In genomic region chr14:22561661-22562579, GRCh38 we compare ENCODE assay signal across 8 cellular contexts. TPM values are rescaled to one million over a fixed set of nuclear protein-coding genes. Genes with fewer than 3 reads are reported as not detected.
DNase-seq lines count a peak whose midpoint lies in the region; ATAC-seq and TF ChIP-seq lines count a peak whose summit lies in the region.

No MANE protein-coding gene starts in this region.

- CTCF ChIA-PET in Calu3 (lab: Charles Lee) = interaction anchor here (0.7 to 1.0 kb wide), 2 partner anchors 91 to 242 kb away, joined by 3 read pairs; no protein-coding TSS in a partner anchor

- DNase-seq in Calu3 (no peak), naive B cell (peak; percentile 37), glutamatergic neuron (no peak), adrenal gland (no peak), MG63 (no peak), C1 segment of cervical spinal cord (lab: John Stamatoyannopoulos, UW) (no peak)

- H3K36me3 ChIP-seq in OCI-LY1 (ENCODE audit: insufficient read depth, low read length) (peaks cover 27% of the 10 kb centered on the region; the same call in 1 of the 2 replicates), adrenal gland (replicated peaks in 1 of 2) (peaks cover 0 to 30% of the 10 kb centered on the region in 2 donors), MG63 (peaks cover 20% of the 10 kb centered on the region)

- no peaks in the 10 kb centered on the region for H4K20me1 ChIP-seq in OCI-LY1 (ENCODE audit: insufficient read depth, low read length)

- H3K9me3 Mint-ChIP-seq in Calu3 (ENCODE audit: low read depth, unreplicated experiment) (no peaks in the 10 kb centered on the region), naive B cell (no peaks in the 10 kb centered on the region), glutamatergic neuron (ENCODE audit: unreplicated experiment) (peaks cover 4% of the 10 kb centered on the region)
- H3K9me3 Mint-ChIP-seq in activated T-helper 17 cell treated with anti-CD3 and anti-CD28 coated beads, Interleukin-2, amount 50 U/mL, for 72 hours = no peaks in the 10 kb centered on the region

- peaks cover 90% of the 10 kb centered on the region for H3K4me1 ChIP-seq in OCI-LY1 (ENCODE audit: insufficient read depth, low read length, severe bottlenecking)
- H3K4me1 ChIP-seq in adrenal gland (replicated peaks in 1 of 2) = peaks cover 0 to 6% of the 10 kb centered on the region in 2 donors

- peak overlapping the region; percentile 42 for H3K4me2 ChIP-seq in OCI-LY1 (ENCODE audit: low read length)

- no peaks in the 10 kb centered on the region for H3F3A ChIP-seq in OCI-LY1 (ENCODE audit: insufficient read depth, low read length)

- H2AFZ ChIP-seq in OCI-LY1 (ENCODE audit: low read length) = no peak overlapping the region

- peak; percentile 33 for ATAC-seq in activated T-helper 17 cell treated with anti-CD3 and anti-CD28 coated beads, Interleukin-2, amount 50 U/mL, for 72 hours (replicated peaks)
- peak; percentile 5 to 14 for ATAC-seq in naive B cell (ENCODE audit: low read depth in 2 of 2)

- H3K27ac Mint-ChIP-seq in Calu3 (ENCODE audit: unreplicated experiment) (peak overlapping the region; percentile 71), naive B cell (peak overlapping the region; percentile 82 to 96 (median 91)), glutamatergic neuron (ENCODE audit: unreplicated experiment) (no peak overlapping the region)
- peak overlapping the region; percentile 99 for H3K27ac Mint-ChIP-seq in activated T-helper 17 cell treated with anti-CD3 and anti-CD28 coated beads, Interleukin-2, amount 50 U/mL, for 72 hours

- intact Hi-C loops in Calu3 (cut with micrococcal nuclease; ENCODE audit: unreplicated experiment) (loop anchor here (2.0 kb wide), 1 partner anchor 171 kb away; no protein-coding TSS in a partner anchor), adrenal gland (cut with DNase I) (no loop called here)

- H3K9ac ChIP-seq in OCI-LY1 (ENCODE audit: low read length) = peak overlapping the region; percentile 57

- H3K27me3 ChIP-seq in OCI-LY1 (ENCODE audit: insufficient read depth, low read length) = no peaks in the 10 kb centered on the region
- H3K27me3 ChIP-seq in adrenal gland = no peaks in the 10 kb centered on the region
- no peaks in the 10 kb centered on the region for H3K27me3 ChIP-seq in MG63

- no peaks in the 10 kb centered on the region for H3K27me3 Mint-ChIP-seq in Calu3 (ENCODE audit: unreplicated experiment)
- no peaks in the 10 kb centered on the region for H3K27me3 Mint-ChIP-seq in activated T-helper 17 cell treated with anti-CD3 and anti-CD28 coated beads, Interleukin-2, amount 50 U/mL, for 72 hours
- H3K27me3 Mint-ChIP-seq in naive B cell = no peaks in the 10 kb centered on the region
- peaks cover 4% of the 10 kb centered on the region for H3K27me3 Mint-ChIP-seq in glutamatergic neuron (ENCODE audit: unreplicated experiment)

- H3K4me1 Mint-ChIP-seq in Calu3 (ENCODE audit: low read depth, unreplicated experiment) (peaks cover 53% of the 10 kb centered on the region), naive B cell (peaks cover 58 to 96% (median 83%) of the 10 kb centered on the region in 3 donors), glutamatergic neuron (ENCODE audit: low read depth, unreplicated experiment) (no peaks in the 10 kb centered on the region)
- H3K4me1 Mint-ChIP-seq in activated T-helper 17 cell treated with anti-CD3 and anti-CD28 coated beads, Interleukin-2, amount 50 U/mL, for 72 hours = peaks cover 46% of the 10 kb centered on the region

- BruUV-seq in Calu3 (replicated peaks; lab: Mats Ljungman, UMichigan) = no TSS peak

- H3K27ac ChIP-seq in OCI-LY1 (ENCODE audit: low read depth, low read length, poor library complexity, severe bottlenecking) = peak overlapping the region; percentile 85
- H3K27ac ChIP-seq in adrenal gland = no peak overlapping the region

- H3K4me3 ChIP-seq in OCI-LY1 (ENCODE audit: low read depth, low read length, poor library complexity, severe bottlenecking) (no peak overlapping the region), adrenal gland (no peak overlapping the region), MG63 (no peak overlapping the region)

- TF ChIP-seq POLR2A in adrenal gland (IDR thresholded peaks at IDR 0.05) = no peak

- no peaks in the 10 kb centered on the region for H3K9me3 ChIP-seq in OCI-LY1 (ENCODE audit: low read length)
- no peaks in the 10 kb centered on the region for H3K9me3 ChIP-seq in adrenal gland (replicated peaks in 1 of 3)
- no peaks in the 10 kb centered on the region for H3K9me3 ChIP-seq in MG63

- H3K79me2 ChIP-seq in OCI-LY1 (ENCODE audit: insufficient read depth, low read length) = no peaks in the 10 kb centered on the region

- 79 to 83% (median 81%) methylated on average over 11 of the region's 11 CpGs for WGBS in adrenal gland, 4 donors

- H3K9me2 ChIP-seq in OCI-LY1 (ENCODE audit: low read depth, low read length) = no peaks in the 10 kb centered on the region

- peaks cover 41% of the 10 kb centered on the region for H3K36me3 Mint-ChIP-seq in Calu3 (ENCODE audit: insufficient read depth, unreplicated experiment)
- peaks cover 75% of the 10 kb centered on the region for H3K36me3 Mint-ChIP-seq in activated T-helper 17 cell treated with anti-CD3 and anti-CD28 coated beads, Interleukin-2, amount 50 U/mL, for 72 hours (ENCODE audit: low read depth)
- H3K36me3 Mint-ChIP-seq in naive B cell = no peaks in the 10 kb centered on the region
- no peaks in the 10 kb centered on the region for H3K36me3 Mint-ChIP-seq in glutamatergic neuron (ENCODE audit: unreplicated experiment)

- H3K4me3 Mint-ChIP-seq in Calu3 (ENCODE audit: low read depth, unreplicated experiment) (peak overlapping the region; percentile 44), naive B cell (peak overlapping the region; percentile 17 to 87 (median 67)), glutamatergic neuron (ENCODE audit: unreplicated experiment) (no peak overlapping the region)
- peak overlapping the region; percentile 88 for H3K4me3 Mint-ChIP-seq in activated T-helper 17 cell treated with anti-CD3 and anti-CD28 coated beads, Interleukin-2, amount 50 U/mL, for 72 hours

- TF ChIP-seq CTCF in Calu3 (IDR thresholded peaks at IDR 0.05; ENCODE audit: unreplicated experiment) (no peak), OCI-LY1 (IDR thresholded peaks at IDR 0.05; ENCODE audit: low read length) (no peak), glutamatergic neuron (IDR thresholded peaks at IDR 0.05; ENCODE audit: partially characterized antibody, unreplicated experiment) (no peak), adrenal gland (IDR thresholded peaks at IDR 0.05) (no peak)

RNA-seq across cellular contexts. Expression of gene DAD1, which starts 27.1 kb away (rescaled TPM):
- total RNA-seq in Calu3 (2022) (196 and 197 TPM in 2 replicates), glutamatergic neuron (ENCODE audit: unreplicated experiment) (122 TPM), adrenal gland (100 to 1,000 TPM; 203 to 382 (median 291) TPM)
- 100 to 1,000 TPM; 218 to 229 TPM for total RNA-seq in activated T-helper 17 cell treated with anti-CD3 and anti-CD28 coated beads, Interleukin-2, amount 50 U/mL, for 72 hours
- polyA plus RNA-seq in naive B cell (ENCODE audit: low read depth in 6 of 6) (100 to 1,000 TPM; 427 to 721 (median 474) TPM), adrenal gland (100 to 1,000 TPM in 2 of 3 donors, 10 to 100 TPM in 1; 91.8 to 537 (median 190) TPM)
- total RNA-seq in MG63 (2014; rRNA removed; shearing (Covaris generic); ENCODE audit: low replicate concordance) = 275 and 292 TPM in 2 replicates

RNA-seq across cellular contexts. Expression of gene ABHD4, which starts 36.2 kb away (rescaled TPM):
- total RNA-seq in Calu3 (2022) = 11.2 and 11.6 TPM in 2 replicates
- 10 to 100 TPM; 11.2 to 31.0 TPM for total RNA-seq in activated T-helper 17 cell treated with anti-CD3 and anti-CD28 coated beads, Interleukin-2, amount 50 U/mL, for 72 hours
- 10 to 100 TPM in 2 of 6 donors, 1 to 10 TPM in 4; 4.8 to 14.1 (median 9.2) TPM for polyA plus RNA-seq in naive B cell (ENCODE audit: low read depth in 6 of 6)
- 8.1 TPM for total RNA-seq in glutamatergic neuron (ENCODE audit: unreplicated experiment)
- 10 to 100 TPM; 21.4 to 93.4 (median 48.8) TPM for total RNA-seq in adrenal gland
- polyA plus RNA-seq in adrenal gland = 10 to 100 TPM; 23.3 to 44.5 (median 41.8) TPM
- 0.89 and 15.5 TPM in 2 replicates for total RNA-seq in MG63 (2014; rRNA removed; shearing (Covaris generic); ENCODE audit: low replicate concordance)
